2 cellular contexts compared by ENCODE assay signal in the genomic region with DNA sequence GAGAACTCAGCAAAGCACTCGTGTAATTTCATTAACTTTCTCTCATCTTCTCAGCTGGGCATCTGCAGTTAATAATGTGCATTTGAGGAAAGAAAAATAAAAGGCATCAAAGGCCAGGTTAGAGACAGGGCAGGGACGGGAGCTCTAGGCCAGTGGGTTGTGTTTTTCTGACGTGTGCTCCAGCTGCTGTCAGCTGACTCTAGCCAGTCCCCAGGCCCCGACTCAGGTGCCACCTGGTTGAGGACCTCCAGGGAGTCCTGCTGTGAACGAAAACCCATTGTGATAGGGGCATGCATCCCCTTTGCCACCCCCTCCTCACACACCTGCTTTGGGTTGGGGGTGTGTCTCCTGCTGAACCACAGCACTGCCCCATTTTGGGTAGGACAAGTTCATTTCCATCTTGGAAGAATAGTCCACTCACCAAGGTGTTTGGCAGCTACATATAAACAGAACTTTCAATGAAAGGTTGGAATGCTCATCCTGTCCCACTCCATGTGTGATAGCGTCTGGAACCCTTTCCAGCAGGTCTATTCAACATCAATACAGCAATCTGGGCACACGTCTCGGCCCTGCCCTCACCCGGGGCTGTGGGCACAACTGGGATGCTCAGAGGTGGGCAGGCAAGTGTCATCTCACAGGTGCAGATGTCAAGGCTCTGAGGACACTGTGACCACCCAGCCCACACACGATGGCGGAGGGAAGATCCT.
TF ChIP-seq lines count a peak whose summit lies in the region.

No MANE protein-coding gene starts in this region.

TF ChIP-seq in IMR-90, 13 proteins besides CTCF, POLR2A, EP300 and RAD21:
- no peak for TF ChIP-seq MAFK (IDR thresholded peaks at IDR 0.05; ENCODE audit: low read depth, low read length)
- TF ChIP-seq, protein P1, sequence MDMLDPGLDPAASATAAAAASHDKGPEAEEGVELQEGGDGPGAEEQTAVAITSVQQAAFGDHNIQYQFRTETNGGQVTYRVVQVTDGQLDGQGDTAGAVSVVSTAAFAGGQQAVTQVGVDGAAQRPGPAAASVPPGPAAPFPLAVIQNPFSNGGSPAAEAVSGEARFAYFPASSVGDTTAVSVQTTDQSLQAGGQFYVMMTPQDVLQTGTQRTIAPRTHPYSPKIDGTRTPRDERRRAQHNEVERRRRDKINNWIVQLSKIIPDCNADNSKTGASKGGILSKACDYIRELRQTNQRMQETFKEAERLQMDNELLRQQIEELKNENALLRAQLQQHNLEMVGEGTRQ (IDR thresholded peaks at IDR 0.05; ENCODE audit: low read depth, low read length), result no peak
- no peak for TF ChIP-seq BHLHE40 (IDR thresholded peaks at IDR 0.05; ENCODE audit: low read depth, low read length)
- TF ChIP-seq RFX5 (IDR thresholded peaks at IDR 0.05; ENCODE audit: low read depth, low read length), result no peak
- TF ChIP-seq FOS (IDR thresholded peaks at IDR 0.05; ENCODE audit: low read depth, low read length), result no peak
- TF ChIP-seq SMC3 (IDR thresholded peaks at IDR 0.05; ENCODE audit: low read depth, low read length), result no peak
- TF ChIP-seq NFE2L2 (IDR thresholded peaks at IDR 0.05; ENCODE audit: low read depth, low read length), result no peak
- TF ChIP-seq CEBPB (IDR thresholded peaks at IDR 0.05; ENCODE audit: low read depth, low read length), result no peak
- TF ChIP-seq MAZ (IDR thresholded peaks at IDR 0.05; ENCODE audit: borderline replicate concordance, low read depth, low read length), result no peak
- TF ChIP-seq, protein P2, sequence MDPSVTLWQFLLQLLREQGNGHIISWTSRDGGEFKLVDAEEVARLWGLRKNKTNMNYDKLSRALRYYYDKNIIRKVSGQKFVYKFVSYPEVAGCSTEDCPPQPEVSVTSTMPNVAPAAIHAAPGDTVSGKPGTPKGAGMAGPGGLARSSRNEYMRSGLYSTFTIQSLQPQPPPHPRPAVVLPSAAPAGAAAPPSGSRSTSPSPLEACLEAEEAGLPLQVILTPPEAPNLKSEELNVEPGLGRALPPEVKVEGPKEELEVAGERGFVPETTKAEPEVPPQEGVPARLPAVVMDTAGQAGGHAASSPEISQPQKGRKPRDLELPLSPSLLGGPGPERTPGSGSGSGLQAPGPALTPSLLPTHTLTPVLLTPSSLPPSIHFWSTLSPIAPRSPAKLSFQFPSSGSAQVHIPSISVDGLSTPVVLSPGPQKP (IDR thresholded peaks at IDR 0.05; ENCODE audit: borderline replicate concordance, low read depth, low read length), result no peak
- no peak for TF ChIP-seq RCOR1 (IDR thresholded peaks at IDR 0.05; ENCODE audit: insufficient replicate concordance, low read length)
- TF ChIP-seq CHD1 (IDR thresholded peaks at IDR 0.05; ENCODE audit: low read depth, low read length), result no peak
- TF ChIP-seq MXI1 (IDR thresholded peaks at IDR 0.05; ENCODE audit: borderline replicate concordance, low read depth, low read length), result no peak

TF ChIP-seq in GM12891, 5 proteins besides CTCF, POLR2A, EP300 and RAD21 (continued from another document):
- TF ChIP-seq TAF1 (IDR thresholded peaks at IDR 0.05; ENCODE audit: low read depth, low read length), result no peak
- no peak for TF ChIP-seq SPI1 (IDR thresholded peaks at IDR 0.05; ENCODE audit: low read depth, low read length)
- TF ChIP-seq POU2F2 (IDR thresholded peaks at IDR 0.05; ENCODE audit: low read depth, low read length), result no peak
- TF ChIP-seq PAX5 (IDR thresholded peaks at IDR 0.05; ENCODE audit: insufficient read depth, low read length, severe bottlenecking), result no peak
